4 cellular contexts compared by ENCODE assay signal in the genomic region with DNA sequence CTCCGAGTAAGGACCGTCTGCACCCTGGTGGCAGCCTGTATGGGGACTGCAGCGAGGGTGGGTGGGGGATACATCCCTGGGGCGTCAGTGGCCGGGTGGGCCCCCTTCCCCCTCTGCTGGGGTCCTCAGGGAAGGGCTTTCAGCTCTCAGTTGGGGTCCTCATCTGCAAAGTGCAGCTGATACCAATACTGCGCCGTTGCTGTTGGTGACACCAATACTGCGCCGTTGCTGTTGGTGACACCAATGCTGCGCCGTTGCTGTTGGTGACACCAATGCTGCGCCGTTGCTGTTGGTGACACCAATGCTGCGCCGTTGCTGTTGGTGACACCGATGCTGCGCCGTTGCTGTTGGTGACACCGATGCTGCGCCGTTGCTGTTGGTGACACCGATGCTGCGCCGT. TPM values are rescaled to one million over a fixed set of nuclear protein-coding genes. Genes with fewer than 3 reads are reported as not detected.
"Had no signal": no experiment of that assay in that cellular context is flagged by ENCODE, and none has a peak within 500 bp of the region (broad histone marks: within the 10 kb centered on the region; RNA-seq: fewer than 3 reads in every experiment).

No MANE protein-coding gene starts in this region.

RNA-seq across cellular contexts. Expression of a gene that starts 48.0 kb away (rescaled TPM):
- total RNA-seq: LHCN-M2, MCF 10A, Right ventricle myocardium superior, SJSA1 had no signal
